Comparison of ENCODE assay signal across 23 cellular contexts in the genomic region with DNA sequence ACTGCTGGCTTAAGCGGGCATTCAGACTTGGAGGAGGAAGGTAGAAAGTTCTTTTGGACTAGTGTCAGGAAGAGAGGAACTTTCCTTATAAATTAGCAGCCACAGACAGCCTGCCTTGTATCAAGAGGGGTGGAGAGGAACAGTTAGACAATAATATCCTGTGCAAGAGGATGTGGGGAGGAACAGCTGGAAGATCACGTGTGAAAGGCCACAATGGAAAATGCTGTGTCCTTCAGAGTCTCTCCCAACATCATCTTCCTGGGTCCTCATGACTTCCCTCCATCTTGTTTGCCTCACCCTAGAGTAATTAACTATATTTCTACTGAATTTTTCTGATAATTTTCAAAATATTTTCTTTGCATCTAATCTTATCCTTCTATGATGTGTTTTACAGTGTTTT.
"Had no signal": no experiment of that assay in that cellular context is flagged by ENCODE, and none has a peak within 500 bp of the region (broad histone marks: within the 10 kb centered on the region; RNA-seq: fewer than 3 reads in every experiment).

No MANE protein-coding gene starts in this region.

- H3K9me3 Mint-ChIP-seq: nephron had no signal

- H3K27me3 Mint-ChIP-seq: activated CD4-positive, alpha-beta T cell treated with anti-CD3 and anti-CD28 coated beads for 36 hours; activated CD8-positive, alpha-beta memory T cell treated with anti-CD3 and anti-CD28 coated beads, Interleukin-2, amount 10 ng/mL, durations not matched to agents 7 days and 5 days; effector memory CD8-positive, alpha-beta T cell; T-cell had no signal

- H3K36me3 Mint-ChIP-seq: activated CD8-positive, alpha-beta memory T cell treated with anti-CD3 and anti-CD28 coated beads, Interleukin-2, amount 10 ng/mL, durations not matched to agents 7 days and 5 days; activated naive CD4-positive, alpha-beta T cell treated with anti-CD3 and anti-CD28 coated beads, Interleukin-2, amount 50 U/mL, for 72 hours; T-cell had no signal

- H3K4me1 Mint-ChIP-seq: activated CD4-positive, alpha-beta T cell treated with anti-CD3 and anti-CD28 coated beads for 36 hours; activated CD8-positive, alpha-beta memory T cell treated with anti-CD3 and anti-CD28 coated beads, Interleukin-2, amount 10 ng/mL, durations not matched to agents 7 days and 5 days; nephron; T-cell had no signal

- H3K4me3 ChIP-seq: body of pancreas, coronary artery, left lung, lower lobe of right lung, mucosa of descending colon, transverse colon had no signal

- DNase-seq: activated CD4-positive, alpha-beta T cell treated with anti-CD3 and anti-CD28 coated beads for 36 hours; activated CD4-positive, CD25-positive, alpha-beta regulatory T cell; activated CD8-positive, alpha-beta memory T cell treated with anti-CD3 and anti-CD28 coated beads, Interleukin-2, amount 10 ng/mL, durations not matched to agents 7 days and 5 days; activated CD8-positive, alpha-beta T cell treated with anti-CD3 and anti-CD28 coated beads, Interleukin-2, amount 10 ng/mL, durations not matched to agents 7 days and 5 days; activated naive CD4-positive, alpha-beta T cell; activated T-cell treated with anti-CD3 and anti-CD28 coated beads, Interleukin-2, amount 50 U/mL, for 48 hours; anterior cingulate cortex; body of pancreas; effector memory CD8-positive, alpha-beta T cell; left lung; lower lobe of right lung; mucosa of descending colon; posterior cingulate gyrus; right cardiac atrium; stimulated activated CD4-positive, alpha-beta T cell treated with anti-CD3 and anti-CD28 coated beads, Interleukin-2, amount 100 ng/mL, for 48 hours; stimulated activated naive CD4-positive, alpha-beta T cell treated with Interleukin-2 at 50 U/mL for 16 hours; T-cell; transverse colon had no signal

- H3K36me3 ChIP-seq: left lung, lower lobe of right lung, transverse colon had no signal

- H3K4me3 Mint-ChIP-seq: activated CD4-positive, alpha-beta T cell treated with anti-CD3 and anti-CD28 coated beads for 36 hours; activated CD8-positive, alpha-beta memory T cell treated with anti-CD3 and anti-CD28 coated beads, Interleukin-2, amount 10 ng/mL, durations not matched to agents 7 days and 5 days; activated CD8-positive, alpha-beta T cell treated with anti-CD3 and anti-CD28 coated beads, Interleukin-2, amount 10 ng/mL, durations not matched to agents 7 days and 5 days; effector memory CD8-positive, alpha-beta T cell; nephron; T-cell had no signal

- ATAC-seq: activated CD4-positive, alpha-beta T cell treated with anti-CD3 and anti-CD28 coated beads for 36 hours; activated CD8-positive, alpha-beta memory T cell treated with anti-CD3 and anti-CD28 coated beads, Interleukin-2, amount 10 ng/mL, durations not matched to agents 7 days and 5 days; activated CD8-positive, alpha-beta T cell treated with anti-CD3 and anti-CD28 coated beads, Interleukin-2, amount 10 ng/mL, durations not matched to agents 7 days and 5 days; activated naive CD4-positive, alpha-beta T cell treated with anti-CD3 and anti-CD28 coated beads, Interleukin-2, amount 50 U/mL, for 72 hours; body of pancreas; effector memory CD8-positive, alpha-beta T cell; esophagus mucosa; left lung; lower lobe of right lung; mucosa of descending colon; right cardiac atrium; T-cell had no signal

- H3K9me3 ChIP-seq: body of pancreas, left lung, lower lobe of right lung, mucosa of descending colon, transverse colon had no signal

- H3K27ac ChIP-seq: body of pancreas, coronary artery, left lung, lower lobe of right lung, transverse colon had no signal

- H3K4me1 ChIP-seq: body of pancreas, left lung, lower lobe of right lung, transverse colon had no signal

- H3K27ac Mint-ChIP-seq: activated CD4-positive, alpha-beta T cell treated with anti-CD3 and anti-CD28 coated beads for 36 hours; activated CD8-positive, alpha-beta memory T cell treated with anti-CD3 and anti-CD28 coated beads, Interleukin-2, amount 10 ng/mL, durations not matched to agents 7 days and 5 days; activated CD8-positive, alpha-beta T cell treated with anti-CD3 and anti-CD28 coated beads, Interleukin-2, amount 10 ng/mL, durations not matched to agents 7 days and 5 days; activated naive CD4-positive, alpha-beta T cell treated with anti-CD3 and anti-CD28 coated beads, Interleukin-2, amount 50 U/mL, for 72 hours; activated T-helper 2 cell treated with anti-CD3 and anti-CD28 coated beads, Interferon-gamma antibody, Interleukin-2, Interleukin-4, amounts not matched to agents 10 μg/mL and 5 μg/mL and 100 μg/mL, durations not matched to agents 14 hours and 24 hours and 36 hours; effector memory CD8-positive, alpha-beta T cell; T-cell had no signal

- H3K27me3 ChIP-seq: body of pancreas, left lung, transverse colon had no signal
